ENCODE assay signal across 8 cellular contexts in genomic region chr16:66695935-66696668, GRCh38. TPM values are rescaled to one million over a fixed set of nuclear protein-coding genes. Genes with fewer than 3 reads are reported as not detected.
DNase-seq lines count a peak whose midpoint lies in the region; ATAC-seq and TF ChIP-seq lines count a peak whose summit lies in the region.

No MANE protein-coding gene starts in this region.

- peak; percentile 37 for ATAC-seq in HG03025 (IDR thresholded peaks at IDR 0.05; ENCODE audit: low FRiP score, unreplicated experiment)
- peak; percentile 32 for ATAC-seq in PC-3

- POLR2A ChIA-PET in PC-3 (lab: Charles Lee; ENCODE audit: unreplicated experiment): no interaction called here

- H4K20me1 ChIP-seq in PC-3 (ENCODE audit: low read length): 0 out of 2 replicates have a peak, but pooled peaks cover 6% of the 10 kb centered on the region

- TF ChIP-seq EP300 in suprapubic skin (IDR thresholded peaks at IDR 0.05): no peak

- no TSS peak for BruUV-seq in PC-3 (replicated peaks; lab: Mats Ljungman, UMichigan)

- whole genome bisulfite sequencing in liver: 4% methylated on average over 91 of the region's 91 CpGs
- WGBS in suprapubic skin: 7% methylated on average over 33 of the region's 91 CpGs

- peaks cover 4% of the 10 kb centered on the region for H3K4me1 Mint-ChIP-seq in activated naive CD4-positive, alpha-beta T cell treated with anti-CD3 and anti-CD28 coated beads for 36 hours (ENCODE audit: low read depth)

- DNase-seq in activated naive CD4-positive, alpha-beta T cell treated with anti-CD3 and anti-CD28 coated beads for 36 hours: peak; percentile 12
- DNase-seq in activated naive CD4-positive, alpha-beta T cell treated with Interleukin-2 at 50 U/mL for 16 hours: no peak
- peak; percentile 35 for DNase-seq in PC-3
- peak in 16 of 61 donors; percentile 22 to 60 (median 43) for DNase-seq in caudate nucleus (lab: John Stamatoyannopoulos, UW)
- peak in 1 of 2 donors; percentile 77 for DNase-seq in suprapubic skin (ENCODE audit: low spot score in 2 of 2)
- DNase-seq in GM19238 (ENCODE audit: insufficient read length, low spot score): no peak

- TF ChIP-seq POLR2A in suprapubic skin (IDR thresholded peaks at IDR 0.05): no peak

- no peak overlapping the region for H3K27ac ChIP-seq in PC-3 (ENCODE audit: low read length)
- H3K27ac ChIP-seq in caudate nucleus (ENCODE audit: low read depth, low read length): peak overlapping the region; percentile 70
- peak overlapping the region in 1 of 2 donors; percentile 59 for H3K27ac ChIP-seq in liver (ENCODE audit: low read depth in 1 of 2, low read length in 2 of 2)
- H3K27ac ChIP-seq in suprapubic skin: peak overlapping the region; percentile 86

- H3K27me3 Mint-ChIP-seq in activated naive CD4-positive, alpha-beta T cell treated with anti-CD3 and anti-CD28 coated beads for 36 hours (ENCODE audit: low read depth): peaks cover 6% of the 10 kb centered on the region

- H3K27ac Mint-ChIP-seq in activated naive CD4-positive, alpha-beta T cell treated with anti-CD3 and anti-CD28 coated beads for 36 hours: no peak overlapping the region

- H2AFZ ChIP-seq in PC-3 (ENCODE audit: low read length): peak overlapping the region; percentile 73; the same call in 1 of the 2 replicates

- peak overlapping the region; percentile 85 for H3K4me2 ChIP-seq in PC-3 (ENCODE audit: low read length)

- intact Hi-C loops in activated naive CD4-positive, alpha-beta T cell treated with anti-CD3 and anti-CD28 coated beads for 36 hours (cut with micrococcal nuclease): loop anchor here (1.0 to 5.0 kb wide), 4 partner anchors 45 to 144 kb away; partner anchors contain the start of genes CKLF, DYNC1LI2 and TK2
- intact Hi-C loops in PC-3 (cut with micrococcal nuclease): loop anchor here (5.0 to 10.0 kb wide), 2 partner anchors 34 to 91 kb away; partner anchors contain the start of gene CMTM3

- TF ChIP-seq CTCF in PC-3 (conservative IDR thresholded peaks at IDR 0.05; ENCODE audit: low read depth, low read length) (no peak), liver (IDR thresholded peaks at IDR 0.05; ENCODE audit: low read depth, low read length, missing input control) (no peak), suprapubic skin (IDR thresholded peaks at IDR 0.05) (no peak)

- H3K4me1 ChIP-seq in PC-3 (ENCODE audit: insufficient read depth, low read length) (peaks cover 37% of the 10 kb centered on the region), liver (ENCODE audit: control insufficient read depth in 4 of 4, insufficient read depth in 4 of 4, low read length in 3 of 4) (peaks cover 2 to 21% (median 14%) of the 10 kb centered on the region in 4 donors), suprapubic skin (peaks cover 27% of the 10 kb centered on the region)

- H3K9me3 Mint-ChIP-seq in activated naive CD4-positive, alpha-beta T cell treated with anti-CD3 and anti-CD28 coated beads for 36 hours: no peaks in the 10 kb centered on the region

- CTCF ChIA-PET in activated naive CD4-positive, alpha-beta T cell treated with anti-CD3 and anti-CD28 coated beads for 36 hours (lab: Charles Lee): interaction anchor here (0.7 to 2.4 kb wide), 8 partner anchors 32 to 289 kb away, joined by 3 to 8 read pairs (median 5); partner anchors contain the start of genes DYNC1LI2 and NAE1
- CTCF ChIA-PET in PC-3 (lab: Charles Lee): no interaction called here

- peak overlapping the region; percentile 73 for H3K4me3 Mint-ChIP-seq in activated naive CD4-positive, alpha-beta T cell treated with anti-CD3 and anti-CD28 coated beads for 36 hours

- H3K27me3 ChIP-seq in PC-3 (ENCODE audit: low read length): no peaks in the 10 kb centered on the region
- H3K27me3 ChIP-seq in liver (ENCODE audit: control insufficient read depth in 4 of 4, insufficient read depth in 4 of 4, low read length in 3 of 4): no peaks in the 10 kb centered on the region
- no peaks in the 10 kb centered on the region for H3K27me3 ChIP-seq in suprapubic skin

- H3K36me3 ChIP-seq in PC-3 (ENCODE audit: low read depth, low read length): no peaks in the 10 kb centered on the region
- no peaks in the 10 kb centered on the region for H3K36me3 ChIP-seq in liver (ENCODE audit: control insufficient read depth in 4 of 4, insufficient read depth in 3 of 4, low read depth in 1 of 4, low read length in 3 of 4)
- no peaks in the 10 kb centered on the region for H3K36me3 ChIP-seq in suprapubic skin

- H3K9ac ChIP-seq in PC-3 (ENCODE audit: low read length) (peak overlapping the region; percentile 67), liver (ENCODE audit: low read depth in 1 of 2, low read length in 2 of 2) (peak overlapping the region in 1 of 2 donors; percentile 75)

- no peaks in the 10 kb centered on the region for H3K9me2 ChIP-seq in PC-3 (replicated peaks; ENCODE audit: low read length)

- H3K36me3 Mint-ChIP-seq in activated naive CD4-positive, alpha-beta T cell treated with anti-CD3 and anti-CD28 coated beads for 36 hours (ENCODE audit: low read depth): no peaks in the 10 kb centered on the region

- H3K4me3 ChIP-seq in PC-3 (ENCODE audit: low read length): peak overlapping the region; percentile 74
- H3K4me3 ChIP-seq in liver (ENCODE audit: low read depth in 1 of 3, low read length in 3 of 3): peak overlapping the region; percentile 14 to 78 (median 69)
- peak overlapping the region; percentile 79 for H3K4me3 ChIP-seq in suprapubic skin

- H3K9me3 ChIP-seq in PC-3 (ENCODE audit: low read length) (no peaks in the 10 kb centered on the region), liver (ENCODE audit: control insufficient read depth in 4 of 4, low read length in 3 of 4) (no peaks in the 10 kb centered on the region), suprapubic skin (no peaks in the 10 kb centered on the region)

- H3F3A ChIP-seq in PC-3 (ENCODE audit: low read length, unreplicated experiment): no peaks in the 10 kb centered on the region

- peaks cover 50% of the 10 kb centered on the region for H3K79me2 ChIP-seq in PC-3 (ENCODE audit: low read length)

- TF ChIP-seq RAD21 in liver (IDR thresholded peaks at IDR 0.05): no peak

TF ChIP-seq in liver, 16 proteins besides CTCF, POLR2A, EP300 and RAD21 (continues in another document):
- TF ChIP-seq HNF4G (IDR thresholded peaks at IDR 0.05) (no peak), FOXA2 (IDR thresholded peaks at IDR 0.05) (no peak), RXRA (IDR thresholded peaks at IDR 0.05) (no peak), NR2F2 (IDR thresholded peaks at IDR 0.05) (no peak), EGR1 (IDR thresholded peaks at IDR 0.05; ENCODE audit: low read depth in 2 of 2) (no peak), JUND (IDR thresholded peaks at IDR 0.05) (no peak), ATF3 (IDR thresholded peaks at IDR 0.05) (no peak), REST (IDR thresholded peaks at IDR 0.05) (no peak), YY1 (IDR thresholded peaks at IDR 0.05) (no peak), MAX (IDR thresholded peaks at IDR 0.05) (no peak), TAF1 (conservative IDR thresholded peaks at IDR 0.05) (no peak), GABPA (IDR thresholded peaks at IDR 0.05 in 1 of 2, conservative IDR thresholded peaks at IDR 0.05 in 1 of 2) (no peak), SP1 (IDR thresholded peaks at IDR 0.05) (no peak), HNF4A (conservative IDR thresholded peaks at IDR 0.05) (no peak), FOXA1 (IDR thresholded peaks at IDR 0.05) (no peak)

RNA-seq across cellular contexts. Expression of gene CMTM4, which starts 0.4 kb away (rescaled TPM):
- total RNA-seq in activated naive CD4-positive, alpha-beta T cell treated with anti-CD3 and anti-CD28 coated beads for 36 hours: 1 to 10 TPM; 4.6 to 4.7 TPM
- total RNA-seq in PC-3 (2014; rRNA removed) (16.9 and 17.0 TPM in 2 replicates), liver (10 to 100 TPM in 1 of 2 donors, 1 to 10 TPM in 1; 8.1 to 19.7 TPM), suprapubic skin (10 to 100 TPM; 24.0 to 55.1 (median 36.4) TPM)
- 1 to 10 TPM; 2.9 to 4.5 TPM for polyA plus RNA-seq in liver

RNA-seq across cellular contexts. Expression of gene DYNC1LI2, which starts 55.3 kb away (rescaled TPM):
- 10 to 100 TPM; 30.8 to 31.0 TPM for total RNA-seq in activated naive CD4-positive, alpha-beta T cell treated with anti-CD3 and anti-CD28 coated beads for 36 hours
- total RNA-seq in PC-3 (2014; rRNA removed) (63.9 and 82.8 TPM in 2 replicates), liver (100 to 1,000 TPM in 1 of 2 donors, 10 to 100 TPM in 1; 31.7 to 106 TPM), suprapubic skin (100 to 1,000 TPM; 102 to 212 (median 137) TPM)
- 10 to 100 TPM; 14.2 to 38.5 TPM for polyA plus RNA-seq in liver

Comparison
In these comparisons a context has a peak if more than half of its experiments do, and no peak if none do; other contexts are left out.
1. DNase-seq: peak in activated naive CD4-positive, alpha-beta T cell treated with anti-CD3 and anti-CD28 coated beads for 36 hours (single experiment) and PC-3 (single experiment); none in activated naive CD4-positive, alpha-beta T cell treated with Interleukin-2 at 50 U/mL for 16 hours (single experiment) and GM19238 (single experiment).
2. Peak in every context shown above with its lines, with median percentiles within 50 percentile points of each other: H3K4me3 ChIP-seq.